In the genomic region with DNA sequence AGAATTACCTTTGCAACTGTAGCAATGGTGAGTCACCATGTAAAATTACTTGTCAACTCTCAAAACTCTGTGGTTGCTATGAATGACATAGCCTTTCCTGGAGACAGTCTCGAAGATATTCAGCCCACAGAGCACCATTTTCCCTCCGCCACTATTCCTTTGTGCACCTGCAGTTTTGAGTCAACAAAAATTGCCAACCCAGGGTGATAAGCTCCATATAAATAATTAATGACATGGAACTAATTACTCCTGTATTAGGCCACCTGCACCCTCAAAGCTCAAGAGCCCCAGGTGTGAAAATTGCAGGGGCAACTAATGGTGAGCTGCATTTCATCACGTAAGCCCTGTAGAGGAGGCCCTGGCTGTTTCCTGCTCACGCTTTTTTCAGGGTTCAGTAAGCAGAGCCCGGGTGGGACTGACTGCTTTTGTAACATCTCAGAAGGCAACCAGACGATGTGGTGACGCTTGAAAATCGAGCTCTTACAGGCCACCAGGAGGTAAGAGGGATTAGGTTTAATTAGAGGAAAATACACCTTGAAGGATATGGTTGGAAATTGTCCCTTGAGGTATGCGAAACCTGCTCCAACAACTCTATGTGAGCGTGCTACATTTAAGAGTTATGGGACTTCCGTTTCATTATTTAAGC, we compare ENCODE assay signal across 15 cellular contexts.
DNase-seq lines count a peak whose midpoint lies in the region; ATAC-seq, FAIRE-seq and TF ChIP-seq lines count a peak whose summit lies in the region.
"Had no signal": no experiment of that assay in that cellular context is flagged by ENCODE, and none has a peak within 500 bp of the region (broad histone marks: within the 10 kb centered on the region; RNA-seq: fewer than 3 reads in every experiment).

No MANE protein-coding gene starts in this region.

- intact Hi-C loops in sciatic nerve (cut with DNase I) = no loop called here

- no peaks in the 10 kb centered on the region for H3K27me3 ChIP-seq in bronchial epithelial cell (ENCODE audit: control insufficient read depth, insufficient read depth, low read length)

- no peak for FAIRE-seq in bronchial epithelial cell (lab: Jason Lieb, UNC)
- FAIRE-seq: endometrium, H54, TTC549 had no signal

- H3K4me3 ChIP-seq in bronchial epithelial cell (ENCODE audit: low read depth, low read length) = no peak overlapping the region

- peak; percentile 81 for DNase-seq in COLO668 (lab: John Stamatoyannopoulos, UW; ENCODE audit: unreplicated experiment)
- peak; percentile 97 for DNase-seq in NCI-H1417 treated with DMSO at 0.1 percent for 48 hours (lab: John Stamatoyannopoulos, UW)
- peak; percentile 71 for DNase-seq in bronchial epithelial cell (ENCODE audit: low read depth)
- DNase-seq in NCI-H1694 treated with DMSO at 0.1 percent for 48 hours (lab: John Stamatoyannopoulos, UW) = no peak
- no peak for DNase-seq in NCI-H2081 treated with DMSO at 0.1 percent for 48 hours (lab: John Stamatoyannopoulos, UW)
- DNase-seq in UCSD-AML1 (lab: John Stamatoyannopoulos, UW; ENCODE audit: unreplicated experiment) = no peak
- no peak for DNase-seq in sciatic nerve (ENCODE audit: low spot score)
- DNase-seq: activated CD8-positive, alpha-beta memory T cell treated with anti-CD3 and anti-CD28 coated beads, Interleukin-2, amount 50 U/mL, for 4 hours; hypothalamus; NCI-H1048 had no signal

- ATAC-seq in GM21381 (IDR thresholded peaks at IDR 0.05; ENCODE audit: unreplicated experiment) (peak; percentile 78), sciatic nerve (no peak)
- ATAC-seq: Panc1 had no signal

- TF ChIP-seq CTCF in bronchial epithelial cell (IDR thresholded peaks at IDR 0.05; ENCODE audit: insufficient read depth, low read length, severe bottlenecking) = no peak

- no peaks in the 10 kb centered on the region for H3K36me3 ChIP-seq in bronchial epithelial cell (ENCODE audit: control insufficient read depth, insufficient read depth, low read length)

Comparison
In these comparisons a context has a peak if more than half of its experiments do, and no peak if none do; other contexts are left out.
1. DNase-seq: peak in COLO668 (single experiment), NCI-H1417 treated with DMSO at 0.1 percent for 48 hours (single experiment) and bronchial epithelial cell (single experiment); none in NCI-H1694 treated with DMSO at 0.1 percent for 48 hours (single experiment), NCI-H2081 treated with DMSO at 0.1 percent for 48 hours (single experiment), UCSD-AML1 (single experiment) and sciatic nerve (single experiment).